8 cellular contexts compared by ENCODE assay signal in genomic region chr11:69700278-69701140, GRCh38. TPM values are rescaled to one million over a fixed set of nuclear protein-coding genes. Genes with fewer than 3 reads are reported as not detected.
A peak's percentile ranks its signal among the peaks of the same experiment; 100 is the strongest.
DNase-seq lines count a peak whose midpoint lies in the region; ATAC-seq and TF ChIP-seq lines count a peak whose summit lies in the region.

No MANE protein-coding gene starts in this region.

- no peaks in the 10 kb centered on the region; the same call in 1 of the 2 replicates for H3K79me2 ChIP-seq in HCT116 (ENCODE audit: insufficient read depth, low read length)

- ATAC-seq in HCT116: peak; percentile 39
- peak; percentile 87 to 91 for ATAC-seq in left cardiac atrium
- peak; percentile 68 for ATAC-seq in sciatic nerve
- no peak for ATAC-seq in HG02642 (IDR thresholded peaks at IDR 0.05; ENCODE audit: poor library complexity, unreplicated experiment)
- ATAC-seq in activated T-helper 17 cell treated with anti-CD3 and anti-CD28 coated beads, Interleukin-2, amount 50 U/mL, for 72 hours (replicated peaks): no peak

- H3K27ac ChIP-seq in HCT116 (ENCODE audit: low read depth, low read length) (peak overlapping the region; percentile 80), SJCRH30 (no peak overlapping the region)

- TF ChIP-seq CTCF in HCT116 (IDR thresholded peaks at IDR 0.05 in 2 of 3, conservative IDR thresholded peaks at IDR 0.05 in 1 of 3; ENCODE audit: borderline replicate concordance in 1 of 3, insufficient read depth in 1 of 3, low read depth in 2 of 3, low read length in 2 of 3): no peak

- peak overlapping the region; percentile 96 for H3K4me2 ChIP-seq in HCT116 (ENCODE audit: low read length)

- intact Hi-C loops in HCT116 (cut with micrococcal nuclease) (no loop called here), left cardiac atrium (cut with DNase I) (no loop called here), sciatic nerve (cut with DNase I) (loop anchor here (10.0 kb wide), 1 partner anchor 184 kb away; no protein-coding TSS in a partner anchor)

- H2AFZ ChIP-seq in HCT116 (ENCODE audit: low read depth, low read length, poor library complexity, severe bottlenecking): peak overlapping the region; percentile 29

- H3K4me3 ChIP-seq in HCT116 (replicated peaks in 1 of 2; ENCODE audit: low read depth in 1 of 2, low read length in 2 of 2) (peak overlapping the region; percentile 0 to 40), SJCRH30 (no peak overlapping the region)

- no peak overlapping the region for H3K27ac Mint-ChIP-seq in activated T-helper 17 cell treated with anti-CD3 and anti-CD28 coated beads, Interleukin-2, amount 50 U/mL, for 72 hours
- no peak overlapping the region for H3K27ac Mint-ChIP-seq in activated CD4-positive, alpha-beta memory T cell treated with anti-CD3 and anti-CD28 coated beads, Interleukin-2, amount 10 ng/mL, durations not matched to agents 7 days and 5 days

- H3K9ac ChIP-seq in HCT116 (ENCODE audit: low read length): peak overlapping the region; percentile 44

- DNase-seq in HCT116 (ENCODE audit: low read depth, low spot score) (no peak), SJCRH30 (peak; percentile 70 to 77), left cardiac atrium (peak; percentile 75), sciatic nerve (ENCODE audit: low spot score) (no peak), T-helper 1 cell (no peak)
- no peak for DNase-seq in activated CD4-positive, alpha-beta memory T cell treated with anti-CD3 and anti-CD28 coated beads, Interleukin-2, amount 10 ng/mL, durations not matched to agents 7 days and 5 days

- H3K4me1 ChIP-seq in HCT116 (ENCODE audit: control insufficient read depth in 1 of 2, insufficient read depth in 2 of 2, low read length in 2 of 2): peaks cover 46 to 68% of the 10 kb centered on the region in 2 experiments
- H3K4me1 ChIP-seq in SJCRH30: peaks cover 21% of the 10 kb centered on the region

- no peak for TF ChIP-seq POLR2A in HCT116 (IDR thresholded peaks at IDR 0.05; ENCODE audit: borderline replicate concordance, extremely low read depth, insufficient read depth, insufficient read length)

- TF ChIP-seq RAD21 in HCT116 (IDR thresholded peaks at IDR 0.05; ENCODE audit: low read depth): no peak

- H3K4me3 Mint-ChIP-seq in activated T-helper 17 cell treated with anti-CD3 and anti-CD28 coated beads, Interleukin-2, amount 50 U/mL, for 72 hours: no peak overlapping the region
- H3K4me3 Mint-ChIP-seq in activated CD4-positive, alpha-beta memory T cell treated with anti-CD3 and anti-CD28 coated beads, Interleukin-2, amount 10 ng/mL, durations not matched to agents 7 days and 5 days: no peak overlapping the region

- H3K27me3 ChIP-seq in HCT116 (ENCODE audit: insufficient read depth, low read length) (no peaks in the 10 kb centered on the region), SJCRH30 (peaks cover 6% of the 10 kb centered on the region; the same call in 1 of the 2 replicates)

- no peaks in the 10 kb centered on the region for H3K9me3 Mint-ChIP-seq in activated T-helper 17 cell treated with anti-CD3 and anti-CD28 coated beads, Interleukin-2, amount 50 U/mL, for 72 hours
- no peaks in the 10 kb centered on the region for H3K9me3 Mint-ChIP-seq in activated CD4-positive, alpha-beta memory T cell treated with anti-CD3 and anti-CD28 coated beads, Interleukin-2, amount 10 ng/mL, durations not matched to agents 7 days and 5 days

- CTCF ChIA-PET in HCT116 (lab: Charles Lee): no interaction called here
- CTCF ChIA-PET in activated CD4-positive, alpha-beta memory T cell treated with anti-CD3 and anti-CD28 coated beads, Interleukin-2, amount 10 ng/mL, durations not matched to agents 7 days and 5 days (lab: Charles Lee): no interaction called here

- H3K36me3 ChIP-seq in HCT116 (ENCODE audit: control insufficient read depth in 1 of 2, insufficient read depth in 2 of 2, low read length in 2 of 2) (no peaks in the 10 kb centered on the region), SJCRH30 (no peaks in the 10 kb centered on the region)

- no TSS peak for BruUV-seq in HCT116 (replicated peaks; lab: Mats Ljungman, UMichigan)

- no peaks in the 10 kb centered on the region for H3K9me3 ChIP-seq in HCT116 (ENCODE audit: control insufficient read depth in 1 of 2, insufficient read depth in 1 of 2, low read depth in 1 of 2, low read length in 2 of 2)
- no peaks in the 10 kb centered on the region for H3K9me3 ChIP-seq in SJCRH30 (replicated peaks)

- POLR2A ChIA-PET in HCT116 (lab: Charles Lee): interaction anchor here (1.0 to 2.5 kb wide), 3 partner anchors 9 to 11 kb away, joined by 3 to 12 read pairs (median 4); no protein-coding TSS in a partner anchor
- POLR2A ChIA-PET in activated CD4-positive, alpha-beta memory T cell treated with anti-CD3 and anti-CD28 coated beads, Interleukin-2, amount 10 ng/mL, durations not matched to agents 7 days and 5 days (lab: Charles Lee): no interaction called here

- H4K20me1 ChIP-seq in HCT116 (ENCODE audit: insufficient read depth): no peaks in the 10 kb centered on the region

- RAD21 ChIA-PET in HCT116 (lab: Charles Lee; ENCODE audit: low non-redundant PET in 1 of 2, low total read pairs in 2 of 2, uncharacterized antibody in 2 of 2, unreplicated experiment in 2 of 2): no interaction called here

- H3K9me2 ChIP-seq in HCT116 (ENCODE audit: insufficient read depth): no peaks in the 10 kb centered on the region

- H3K36me3 Mint-ChIP-seq in activated T-helper 17 cell treated with anti-CD3 and anti-CD28 coated beads, Interleukin-2, amount 50 U/mL, for 72 hours (ENCODE audit: low read depth): no peaks in the 10 kb centered on the region
- H3K36me3 Mint-ChIP-seq in activated CD4-positive, alpha-beta memory T cell treated with anti-CD3 and anti-CD28 coated beads, Interleukin-2, amount 10 ng/mL, durations not matched to agents 7 days and 5 days (ENCODE audit: low read depth): no peaks in the 10 kb centered on the region

- peaks cover 34% of the 10 kb centered on the region for H3K27me3 Mint-ChIP-seq in activated T-helper 17 cell treated with anti-CD3 and anti-CD28 coated beads, Interleukin-2, amount 50 U/mL, for 72 hours
- peaks cover 43% of the 10 kb centered on the region for H3K27me3 Mint-ChIP-seq in activated CD4-positive, alpha-beta memory T cell treated with anti-CD3 and anti-CD28 coated beads, Interleukin-2, amount 10 ng/mL, durations not matched to agents 7 days and 5 days

- no peaks in the 10 kb centered on the region for H3K4me1 Mint-ChIP-seq in activated T-helper 17 cell treated with anti-CD3 and anti-CD28 coated beads, Interleukin-2, amount 50 U/mL, for 72 hours
- peaks cover 3% of the 10 kb centered on the region for H3K4me1 Mint-ChIP-seq in activated CD4-positive, alpha-beta memory T cell treated with anti-CD3 and anti-CD28 coated beads, Interleukin-2, amount 10 ng/mL, durations not matched to agents 7 days and 5 days

TF ChIP-seq in HCT116, 20 proteins besides CTCF, POLR2A, EP300 and RAD21 (continues in another document):
- TF ChIP-seq SIN3A (IDR thresholded peaks at IDR 0.05; ENCODE audit: low read depth) (0 out of 2 replicates have a peak, but pooled peaks have one; percentile 53), MAX (IDR thresholded peaks at IDR 0.05) (peak; percentile 73), SP1 (IDR thresholded peaks at IDR 0.05; ENCODE audit: low read depth) (peak; percentile 66; the same call in 1 of the 2 replicates), FOSL1 (IDR thresholded peaks at IDR 0.05; ENCODE audit: low read depth) (no peak), YY1 (IDR thresholded peaks at IDR 0.05; ENCODE audit: extremely low read depth, insufficient replicate concordance, low read depth, low read length) (no peak), SRF (IDR thresholded peaks at IDR 0.05; ENCODE audit: low read depth) (no peak), JUND (IDR thresholded peaks at IDR 0.05) (no peak), ZNF274 (IDR thresholded peaks at IDR 0.05; ENCODE audit: low read depth, low read length) (no peak), TCF7L2 (IDR thresholded peaks at IDR 0.05; ENCODE audit: borderline replicate concordance, extremely low read depth, insufficient read depth, insufficient read length) (peak; percentile 46), ZFX (IDR thresholded peaks at IDR 0.05) (0 out of 2 replicates have a peak, but pooled peaks have one; percentile 19), EGR1 (IDR thresholded peaks at IDR 0.05; ENCODE audit: low read depth) (no peak)

RNA-seq across cellular contexts. Expression of gene FGF19, which starts 3.3 kb away (rescaled TPM):
- total RNA-seq in HCT116 (2021; ENCODE audit: unreplicated experiment) (37.5 TPM), left cardiac atrium (not detected), sciatic nerve (not detected)
- polyA plus RNA-seq in HCT116 (2012): 40.3 and 46.1 TPM in 2 replicates
- total RNA-seq in SJCRH30 (2014; rRNA removed; shearing (Covaris generic)): not detected in 2 replicates
- not detected for total RNA-seq in activated T-helper 17 cell treated with anti-CD3 and anti-CD28 coated beads, Interleukin-2, amount 50 U/mL, for 72 hours
- not detected for total RNA-seq in activated CD4-positive, alpha-beta memory T cell treated with anti-CD3 and anti-CD28 coated beads, Interleukin-2, amount 10 ng/mL, durations not matched to agents 7 days and 5 days

RNA-seq across cellular contexts. Expression of gene LTO1, which starts 25.4 kb away (rescaled TPM):
- total RNA-seq in HCT116 (2021; ENCODE audit: unreplicated experiment): 21.3 TPM
- polyA plus RNA-seq in HCT116 (2012): 14.4 and 23.1 TPM in 2 replicates
- total RNA-seq in SJCRH30 (2014; rRNA removed; shearing (Covaris generic)): 19.4 and 22.3 TPM in 2 replicates
- 10 to 100 TPM; 10.5 to 12.1 TPM for total RNA-seq in left cardiac atrium
- total RNA-seq in sciatic nerve: 35.2 TPM
- 10 to 100 TPM; 20.4 to 25.6 TPM for total RNA-seq in activated T-helper 17 cell treated with anti-CD3 and anti-CD28 coated beads, Interleukin-2, amount 50 U/mL, for 72 hours
- 10 to 100 TPM; 23.4 to 25.5 TPM for total RNA-seq in activated CD4-positive, alpha-beta memory T cell treated with anti-CD3 and anti-CD28 coated beads, Interleukin-2, amount 10 ng/mL, durations not matched to agents 7 days and 5 days

RNA-seq across cellular contexts. Expression of gene CCND1, which starts 59.6 kb away (rescaled TPM):
- total RNA-seq in HCT116 (2021; ENCODE audit: unreplicated experiment) (601 TPM), left cardiac atrium (100 to 1,000 TPM; 150 to 169 TPM), sciatic nerve (192 TPM)
- polyA plus RNA-seq in HCT116 (2012): 284 and 460 TPM in 2 replicates
- 80.3 and 81.9 TPM in 2 replicates for total RNA-seq in SJCRH30 (2014; rRNA removed; shearing (Covaris generic))
- 1 to 10 TPM in 1 of 2 donors, under 1 TPM in 1; 0.82 to 3.7 TPM for total RNA-seq in activated T-helper 17 cell treated with anti-CD3 and anti-CD28 coated beads, Interleukin-2, amount 50 U/mL, for 72 hours
- total RNA-seq in activated CD4-positive, alpha-beta memory T cell treated with anti-CD3 and anti-CD28 coated beads, Interleukin-2, amount 10 ng/mL, durations not matched to agents 7 days and 5 days: under 1 TPM; 0.05 to 0.08 TPM

Comparison
In these comparisons a context has a peak if more than half of its experiments do, and no peak if none do; other contexts are left out.
1. ATAC-seq: peak in HCT116 (single experiment), left cardiac atrium (2 of 2) and sciatic nerve (single experiment); none in HG02642 (single experiment) and activated T-helper 17 cell treated with anti-CD3 and anti-CD28 coated beads, Interleukin-2, amount 50 U/mL, for 72 hours (single experiment).
2. DNase-seq: peak in SJCRH30 (2 of 2) and left cardiac atrium (single experiment); none in HCT116 (single experiment), sciatic nerve (single experiment), T-helper 1 cell (0 of 5) and activated CD4-positive, alpha-beta memory T cell treated with anti-CD3 and anti-CD28 coated beads, Interleukin-2, amount 10 ng/mL, durations not matched to agents 7 days and 5 days (single experiment).
3. RNA of gene FGF19, which starts 3.3 kb away (total RNA-seq): 37.5 TPM in HCT116 (single experiment); not detected in SJCRH30, not detected in left cardiac atrium, not detected in sciatic nerve (single experiment), not detected in activated T-helper 17 cell treated with anti-CD3 and anti-CD28 coated beads, Interleukin-2, amount 50 U/mL, for 72 hours and not detected in activated CD4-positive, alpha-beta memory T cell treated with anti-CD3 and anti-CD28 coated beads, Interleukin-2, amount 10 ng/mL, durations not matched to agents 7 days and 5 days; every median in the first group is over 10 times any median in the second.
4. RNA of gene CCND1, which starts 59.6 kb away (total RNA-seq): 601 TPM in HCT116 (single experiment), 192 TPM in sciatic nerve (single experiment), 150 to 169 TPM in left cardiac atrium and 80.3 to 81.9 TPM in SJCRH30; 0.82 to 3.7 TPM in activated T-helper 17 cell treated with anti-CD3 and anti-CD28 coated beads, Interleukin-2, amount 50 U/mL, for 72 hours and 0.05 to 0.08 TPM in activated CD4-positive, alpha-beta memory T cell treated with anti-CD3 and anti-CD28 coated beads, Interleukin-2, amount 10 ng/mL, durations not matched to agents 7 days and 5 days; every median in the first group is over 10 times any median in the second.